In genomic region chr5:14588758-14589543, GRCh38 we compare ENCODE assay signal across 9 cellular contexts. TPM values are rescaled to one million over a fixed set of nuclear protein-coding genes. Genes with fewer than 3 reads are reported as not detected.
DNase-seq lines count a peak whose midpoint lies in the region; ATAC-seq and TF ChIP-seq lines count a peak whose summit lies in the region.
"Had no signal": no experiment of that assay in that cellular context is flagged by ENCODE, and none has a peak within 500 bp of the region (broad histone marks: within the 10 kb centered on the region; RNA-seq: fewer than 3 reads in every experiment).

No MANE protein-coding gene starts in this region.

- DNase-seq in COLO668 (lab: John Stamatoyannopoulos, UW; ENCODE audit: unreplicated experiment) (peak; percentile 57), NCI-H2029 (lab: John Stamatoyannopoulos, UW) (peak; percentile 88), amniotic epithelial cell (ENCODE audit: low read depth) (peak; percentile 80), natural killer cell (no peak), NCI-H2081 treated with DMSO at 0.1 percent for 48 hours (lab: John Stamatoyannopoulos, UW) (no peak)
- DNase-seq: Karpas-422, NCI-H226 had no signal

- peak overlapping the region; percentile 8 for H3K4me3 Mint-ChIP-seq in natural killer cell

- TF ChIP-seq CTCF in natural killer cell (IDR thresholded peaks at IDR 0.05), result no peak

- no peaks in the 10 kb centered on the region for H3K9me3 Mint-ChIP-seq in natural killer cell

- H3K36me3 Mint-ChIP-seq in natural killer cell, result no peaks in the 10 kb centered on the region

- peak overlapping the region in 1 of 2 donors; percentile 12 for H3K27ac Mint-ChIP-seq in natural killer cell

- intact Hi-C loops in natural killer cell (cut with micrococcal nuclease), result no loop called here

- peaks cover 74 to 89% of the 10 kb centered on the region in 2 donors for H3K4me1 Mint-ChIP-seq in natural killer cell

- H3K27me3 Mint-ChIP-seq in natural killer cell (ENCODE audit: low read depth in 2 of 2), result no peaks in the 10 kb centered on the region

- no peak for ATAC-seq in natural killer cell
- no peak for ATAC-seq in HG02571 (IDR thresholded peaks at IDR 0.05; ENCODE audit: unreplicated experiment)
- no peak for ATAC-seq in SK-N-SH treated with all-trans-retinoic acid at 6 μM for 48 hours

TF ChIP-seq in SK-N-SH treated with all-trans-retinoic acid at 6 μM for 48 hours, 23 proteins besides CTCF, POLR2A, EP300 and RAD21:
- no peak for TF ChIP-seq ZC3H10 (CRISPR knock-in tag; IDR thresholded peaks at IDR 0.05)
- no peak for TF ChIP-seq ESRRG (CRISPR knock-in tag; IDR thresholded peaks at IDR 0.05)
- no peak for TF ChIP-seq CSRNP3 (CRISPR knock-in tag; IDR thresholded peaks at IDR 0.05)
- no peak for TF ChIP-seq TOX (CRISPR knock-in tag; IDR thresholded peaks at IDR 0.05; ENCODE audit: borderline replicate concordance)
- TF ChIP-seq CSDC2 (CRISPR knock-in tag; IDR thresholded peaks at IDR 0.05), result no peak
- TF ChIP-seq OSR1 (CRISPR knock-in tag; IDR thresholded peaks at IDR 0.05), result no peak
- TF ChIP-seq, protein P1, sequence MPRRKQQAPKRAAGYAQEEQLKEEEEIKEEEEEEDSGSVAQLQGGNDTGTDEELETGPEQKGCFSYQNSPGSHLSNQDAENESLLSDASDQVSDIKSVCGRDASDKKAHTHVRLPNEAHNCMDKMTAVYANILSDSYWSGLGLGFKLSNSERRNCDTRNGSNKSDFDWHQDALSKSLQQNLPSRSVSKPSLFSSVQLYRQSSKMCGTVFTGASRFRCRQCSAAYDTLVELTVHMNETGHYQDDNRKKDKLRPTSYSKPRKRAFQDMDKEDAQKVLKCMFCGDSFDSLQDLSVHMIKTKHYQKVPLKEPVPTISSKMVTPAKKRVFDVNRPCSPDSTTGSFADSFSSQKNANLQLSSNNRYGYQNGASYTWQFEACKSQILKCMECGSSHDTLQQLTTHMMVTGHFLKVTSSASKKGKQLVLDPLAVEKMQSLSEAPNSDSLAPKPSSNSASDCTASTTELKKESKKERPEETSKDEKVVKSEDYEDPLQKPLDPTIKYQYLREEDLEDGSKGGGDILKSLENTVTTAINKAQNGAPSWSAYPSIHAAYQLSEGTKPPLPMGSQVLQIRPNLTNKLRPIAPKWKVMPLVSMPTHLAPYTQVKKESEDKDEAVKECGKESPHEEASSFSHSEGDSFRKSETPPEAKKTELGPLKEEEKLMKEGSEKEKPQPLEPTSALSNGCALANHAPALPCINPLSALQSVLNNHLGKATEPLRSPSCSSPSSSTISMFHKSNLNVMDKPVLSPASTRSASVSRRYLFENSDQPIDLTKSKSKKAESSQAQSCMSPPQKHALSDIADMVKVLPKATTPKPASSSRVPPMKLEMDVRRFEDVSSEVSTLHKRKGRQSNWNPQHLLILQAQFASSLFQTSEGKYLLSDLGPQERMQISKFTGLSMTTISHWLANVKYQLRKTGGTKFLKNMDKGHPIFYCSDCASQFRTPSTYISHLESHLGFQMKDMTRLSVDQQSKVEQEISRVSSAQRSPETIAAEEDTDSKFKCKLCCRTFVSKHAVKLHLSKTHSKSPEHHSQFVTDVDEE (CRISPR knock-in tag; IDR thresholded peaks at IDR 0.05), result no peak
- TF ChIP-seq CREB5 (CRISPR knock-in tag; IDR thresholded peaks at IDR 0.05; ENCODE audit: low read depth), result no peak
- TF ChIP-seq ZNF8 (CRISPR knock-in tag; IDR thresholded peaks at IDR 0.05), result no peak
- TF ChIP-seq PPARA (CRISPR knock-in tag; IDR thresholded peaks at IDR 0.05; ENCODE audit: borderline replicate concordance), result no peak
- TF ChIP-seq ZFP3 (CRISPR knock-in tag; IDR thresholded peaks at IDR 0.05), result no peak
- no peak for TF ChIP-seq GLIS3 (CRISPR knock-in tag; IDR thresholded peaks at IDR 0.05)
- no peak for TF ChIP-seq SNAI2 (CRISPR knock-in tag; IDR thresholded peaks at IDR 0.05)
- TF ChIP-seq TCF4 (CRISPR knock-in tag; IDR thresholded peaks at IDR 0.05; ENCODE audit: borderline replicate concordance), result no peak
- TF ChIP-seq RARB (CRISPR knock-in tag; IDR thresholded peaks at IDR 0.05), result no peak
- TF ChIP-seq ZNF70 (CRISPR knock-in tag; IDR thresholded peaks at IDR 0.05), result no peak
- TF ChIP-seq ARNTL (CRISPR knock-in tag; IDR thresholded peaks at IDR 0.05; ENCODE audit: borderline replicate concordance, low read depth), result no peak
- TF ChIP-seq ZNF565 (CRISPR knock-in tag; conservative IDR thresholded peaks at IDR 0.05; ENCODE audit: low read depth), result no peak
- TF ChIP-seq ZFP30 (CRISPR knock-in tag; IDR thresholded peaks at IDR 0.05), result no peak

RNA-seq across cellular contexts. Expression of gene OTULINL, which starts 7.4 kb away (rescaled TPM):
- total RNA-seq in natural killer cell, result 10 to 100 TPM; 33.0 to 67.4 (median 51.8) TPM

Comparison
In these comparisons a context has a peak if more than half of its experiments do, and no peak if none do; other contexts are left out.
1. DNase-seq: peak in COLO668 (single experiment), NCI-H2029 (single experiment) and amniotic epithelial cell (single experiment); none in natural killer cell (single experiment) and NCI-H2081 treated with DMSO at 0.1 percent for 48 hours (single experiment).